Comparison of ENCODE assay signal across 12 cellular contexts in genomic region chr5:160420331-160420610, GRCh38. TPM values are rescaled to one million over a fixed set of nuclear protein-coding genes. Genes with fewer than 3 reads are reported as not detected.
DNase-seq lines count a peak whose midpoint lies in the region; ATAC-seq lines count a peak whose summit lies in the region.
"Had no signal": no experiment of that assay in that cellular context is flagged by ENCODE, and none has a peak within 500 bp of the region (broad histone marks: within the 10 kb centered on the region; RNA-seq: fewer than 3 reads in every experiment).

No MANE protein-coding gene starts in this region.

- ATAC-seq in activated naive CD8-positive, alpha-beta T cell treated with anti-CD3 and anti-CD28 coated beads, Interleukin-2, amount 50 U/mL, for 24 hours = no peak
- ATAC-seq in HG03108 (IDR thresholded peaks at IDR 0.05; ENCODE audit: unreplicated experiment) (no peak), left cardiac atrium (no peak)

- H3K9me3 ChIP-seq in KOPT-K1 (ENCODE audit: insufficient read depth, low read length, poor library complexity, severe bottlenecking) (no peaks in the 10 kb centered on the region), neuronal stem cell (replicated peaks in 1 of 2; ENCODE audit: control insufficient read depth in 2 of 2, insufficient read depth in 1 of 2, low read depth in 1 of 2, low read length in 2 of 2) (no peaks in the 10 kb centered on the region)

- peaks cover 27% of the 10 kb centered on the region for H3K36me3 Mint-ChIP-seq in activated naive CD8-positive, alpha-beta T cell treated with anti-CD3 and anti-CD28 coated beads, Interleukin-2, amount 50 U/mL, for 24 hours (ENCODE audit: low read depth)

- H3K4me3 Mint-ChIP-seq in activated naive CD8-positive, alpha-beta T cell treated with anti-CD3 and anti-CD28 coated beads, Interleukin-2, amount 50 U/mL, for 24 hours = peak overlapping the region; percentile 98

- H2BK12ac ChIP-seq in neuronal stem cell (ENCODE audit: low read length) = no peak overlapping the region

- H3K27ac Mint-ChIP-seq in activated naive CD8-positive, alpha-beta T cell treated with anti-CD3 and anti-CD28 coated beads, Interleukin-2, amount 50 U/mL, for 24 hours = peak overlapping the region; percentile 96

- H3K4me1 Mint-ChIP-seq in activated naive CD8-positive, alpha-beta T cell treated with anti-CD3 and anti-CD28 coated beads, Interleukin-2, amount 50 U/mL, for 24 hours = peaks cover 75% of the 10 kb centered on the region

- H3K23ac ChIP-seq in neuronal stem cell (ENCODE audit: low read depth, low read length, poor library complexity) = no peak overlapping the region

- intact Hi-C loops in left cardiac atrium (cut with DNase I) = no loop called here

- no peak overlapping the region for H3K4ac ChIP-seq in neuronal stem cell (ENCODE audit: low read length)

- no peak overlapping the region for H2BK5ac ChIP-seq in neuronal stem cell (ENCODE audit: low read length)

- H3K79me1 ChIP-seq in neuronal stem cell (ENCODE audit: low read depth, low read length) = peaks cover 7% of the 10 kb centered on the region

- H3K27ac ChIP-seq in KOPT-K1 (ENCODE audit: low read depth, low read length, poor library complexity, severe bottlenecking) (peak overlapping the region; percentile 81), neuronal stem cell (replicated peaks; ENCODE audit: low read length) (no peak overlapping the region)

- H3K36me3 ChIP-seq in KOPT-K1 (ENCODE audit: insufficient read depth, low read length) (peaks cover 29% of the 10 kb centered on the region), neuronal stem cell (replicated peaks in 1 of 2; ENCODE audit: control insufficient read depth in 2 of 2, insufficient read depth in 2 of 2, low read length in 2 of 2) (peaks cover 8 to 29% of the 10 kb centered on the region in 2 donors)

- DNase-seq in DMS53 (lab: John Stamatoyannopoulos, UW) (peak; percentile 52), DMS53 treated with DMSO at 0.1 percent for 48 hours (lab: John Stamatoyannopoulos, UW; ENCODE audit: unreplicated experiment) (no peak), neuronal stem cell (ENCODE audit: low spot score) (no peak), glomerular visceral epithelial cell (ENCODE audit: extremely low spot score) (no peak), left cardiac atrium (no peak)
- no peak for DNase-seq in activated naive CD8-positive, alpha-beta T cell treated with anti-CD3 and anti-CD28 coated beads, Interleukin-2, amount 50 U/mL, for 24 hours
- DNase-seq: 8988T, KBM-7, NCI-H526, T-helper 9 cell had no signal

- no peak overlapping the region for H3K9ac ChIP-seq in neuronal stem cell (ENCODE audit: low read depth, low read length, poor library complexity)

- no peak overlapping the region for H2BK15ac ChIP-seq in neuronal stem cell (ENCODE audit: low read length)

- no peak overlapping the region for H3K18ac ChIP-seq in neuronal stem cell (ENCODE audit: low read length)

- no peaks in the 10 kb centered on the region for H3K27me3 ChIP-seq in neuronal stem cell (ENCODE audit: control insufficient read depth in 3 of 3, insufficient read depth in 3 of 3, low read depth in 1 of 3, low read length in 3 of 3)

- H3K4me2 ChIP-seq in neuronal stem cell (ENCODE audit: insufficient read depth, low read length, poor library complexity, severe bottlenecking) = no peak overlapping the region

- H3K4me3 ChIP-seq in neuronal stem cell (ENCODE audit: low read length in 2 of 2) = no peak overlapping the region

- peak overlapping the region; percentile 84 for H2AFZ ChIP-seq in neuronal stem cell (ENCODE audit: low read length)

- no peaks in the 10 kb centered on the region for H3K27me3 Mint-ChIP-seq in activated naive CD8-positive, alpha-beta T cell treated with anti-CD3 and anti-CD28 coated beads, Interleukin-2, amount 50 U/mL, for 24 hours

- peaks cover 12 to 34% of the 10 kb centered on the region in 2 donors for H3K4me1 ChIP-seq in neuronal stem cell (ENCODE audit: control insufficient read depth in 2 of 2, insufficient read depth in 1 of 2, low read depth in 1 of 2, low read length in 2 of 2)

- no peaks in the 10 kb centered on the region for H3K9me3 Mint-ChIP-seq in activated naive CD8-positive, alpha-beta T cell treated with anti-CD3 and anti-CD28 coated beads, Interleukin-2, amount 50 U/mL, for 24 hours

- H2BK120ac ChIP-seq in neuronal stem cell (ENCODE audit: low read depth, low read length) = no peak overlapping the region

- no peak overlapping the region for H4K91ac ChIP-seq in neuronal stem cell (ENCODE audit: low read depth, low read length, poor library complexity)

- H2AK5ac ChIP-seq in neuronal stem cell (ENCODE audit: low read depth, low read length) = no peak overlapping the region

- H4K8ac ChIP-seq in neuronal stem cell (ENCODE audit: low read depth, low read length) = no peak overlapping the region

- H3K14ac ChIP-seq in neuronal stem cell (ENCODE audit: low read length) = no peak overlapping the region

RNA-seq across cellular contexts. Expression of gene PTTG1, which starts 1.4 kb away (rescaled TPM):
- polyA plus RNA-seq in neuronal stem cell (2013, experiment 1 of 2) = 707 TPM
- 711 TPM for polyA plus RNA-seq in neuronal stem cell (2013, experiment 2 of 2)
- total RNA-seq in left cardiac atrium = 1 to 10 TPM; 2.4 to 3.3 TPM

RNA-seq across cellular contexts. Expression of gene SLU7, which starts 1.4 kb away (rescaled TPM):
- polyA plus RNA-seq in neuronal stem cell (2013, experiment 1 of 2) = 34.7 TPM
- polyA plus RNA-seq in neuronal stem cell (2013, experiment 2 of 2) = 36.7 TPM
- total RNA-seq in left cardiac atrium = 10 to 100 TPM; 38.9 to 46.2 TPM

RNA-seq across cellular contexts. Expression of gene FAM200C, which starts 20.4 kb away (rescaled TPM):
- 8.7 TPM for polyA plus RNA-seq in neuronal stem cell (2013, experiment 1 of 2)
- 9.0 TPM for polyA plus RNA-seq in neuronal stem cell (2013, experiment 2 of 2)
- 1 to 10 TPM; 2.1 to 4.2 TPM for total RNA-seq in left cardiac atrium

RNA-seq across cellular contexts. Expression of gene C1QTNF2, which starts 49.8 kb away (rescaled TPM):
- 0.36 TPM for polyA plus RNA-seq in neuronal stem cell (2013, experiment 1 of 2)
- 0.37 TPM for polyA plus RNA-seq in neuronal stem cell (2013, experiment 2 of 2)
- total RNA-seq in left cardiac atrium = 1 to 10 TPM; 1.2 to 2.3 TPM
